Comparison of ENCODE assay signal across 31 cellular contexts in genomic region chr13:20448470-20448869, GRCh38.
"Had no signal": no experiment of that assay in that cellular context is flagged by ENCODE, and none has a peak within 500 bp of the region (broad histone marks: within the 10 kb centered on the region; RNA-seq: fewer than 3 reads in every experiment).

No MANE protein-coding gene starts in this region.

- H3K27ac Mint-ChIP-seq: natural killer cell; nephron; neural progenitor cell; progenitor cell of endocrine pancreas; stimulated activated memory B cell treated with anti-CD40 and anti-IgM and Interleukin-4, amounts not matched to agents 10 μg/mL and 1 μg/mL and 100 μg/mL, for 72 hours; stimulated activated naive CD8-positive, alpha-beta T cell treated with anti-CD3 and anti-CD28 coated beads, Interleukin-15, amount 100 ng/mL, for 72 hours; type B pancreatic cell had no signal

- H3K27me3 ChIP-seq: neural progenitor cell, ovary, spleen, suprapubic skin, testis, tibial artery, transverse colon, upper lobe of right lung, uterus had no signal

- H3K4me1 ChIP-seq: neural progenitor cell, parathyroid adenoma, psoas muscle, spleen, suprapubic skin, testis, tibial artery, upper lobe of right lung, uterus had no signal

- H3K36me3 ChIP-seq: neural progenitor cell, ovary, suprapubic skin, transverse colon, upper lobe of right lung, uterus had no signal

- H3K79me2 ChIP-seq: parathyroid adenoma had no signal

- H3K4me2 ChIP-seq: neural progenitor cell, smooth muscle cell had no signal

- H3K27me3 Mint-ChIP-seq: progenitor cell of endocrine pancreas; stimulated activated memory B cell treated with anti-CD40 and anti-IgM and Interleukin-4, amounts not matched to agents 10 μg/mL and 1 μg/mL and 100 μg/mL, for 72 hours; stimulated activated naive CD8-positive, alpha-beta T cell treated with anti-CD3 and anti-CD28 coated beads, Interleukin-15, amount 100 ng/mL, for 72 hours; type B pancreatic cell had no signal

- H3K4me3 ChIP-seq: neural progenitor cell, ovary, psoas muscle, skin epidermis, smooth muscle cell, spleen, suprapubic skin, testis, tibial artery, transverse colon, upper lobe of right lung, uterus had no signal

- ATAC-seq: natural killer cell; psoas muscle; right cardiac atrium; sciatic nerve; stimulated activated memory B cell treated with anti-CD40 and anti-IgM and Interleukin-4, amounts not matched to agents 10 μg/mL and 1 μg/mL and 100 μg/mL, for 72 hours; stimulated activated naive CD8-positive, alpha-beta T cell treated with anti-CD3 and anti-CD28 coated beads, Interleukin-15, amount 100 ng/mL, for 72 hours; stimulated activated naive CD8-positive, alpha-beta T cell treated with anti-CD3 and anti-CD28 coated beads, Interleukin-15, Interleukin-2, amounts not matched to agents 100 U/mL and 50 U/mL, for 24 hours; upper lobe of right lung had no signal

- DNase-seq: natural killer cell; occipital lobe; ovary; posterior cingulate gyrus; psoas muscle; right cardiac atrium; spleen; stimulated activated CD4-positive, alpha-beta T cell treated with anti-CD3 and anti-CD28 coated beads, Interleukin-12 subunit alpha, Interleukin-12 subunit beta, amount 100 ng/mL, for 4 hours; stimulated activated CD4-positive, alpha-beta T cell treated with anti-CD3 and anti-CD28 coated beads, Interleukin-1b, Interleukin-23, amount 100 ng/mL, for 48 hours; stimulated activated CD4-positive, alpha-beta T cell treated with anti-CD3 and anti-CD28 coated beads, Interleukin-4, amount 100 ng/mL, for 1 hour; stimulated activated CD4-positive, alpha-beta T cell treated with anti-CD3 and anti-CD28 coated beads, Interleukin-4, amount 100 ng/mL, for 4 hours; stimulated activated CD8-positive, alpha-beta memory T cell treated with anti-CD3 and anti-CD28 coated beads, Interleukin-4, amount 100 ng/mL, for 48 hours; stimulated activated naive CD4-positive, alpha-beta T cell; stimulated activated naive CD8-positive, alpha-beta T cell treated with anti-CD3 and anti-CD28 coated beads, Interleukin-15, amount 100 ng/mL, for 72 hours; stimulated activated naive CD8-positive, alpha-beta T cell treated with anti-CD3 and anti-CD28 coated beads, Interleukin-15, Interleukin-2, amounts not matched to agents 100 U/mL and 50 U/mL, for 24 hours; substantia nigra; testis; tibial artery; transverse colon; upper lobe of right lung; uterus had no signal

- H3K4me1 Mint-ChIP-seq: nephron, neural progenitor cell had no signal

- H3K9me3 ChIP-seq: ovary, testis had no signal

- H3K9ac ChIP-seq: neural progenitor cell, parathyroid adenoma had no signal

- H3K36me3 Mint-ChIP-seq: neural progenitor cell, type B pancreatic cell had no signal

- H3K4me3 Mint-ChIP-seq: natural killer cell; nephron; neural progenitor cell; stimulated activated memory B cell treated with anti-CD40 and anti-IgM and Interleukin-4, amounts not matched to agents 10 μg/mL and 1 μg/mL and 100 μg/mL, for 72 hours; stimulated activated naive CD8-positive, alpha-beta T cell treated with anti-CD3 and anti-CD28 coated beads, Interleukin-15, amount 100 ng/mL, for 72 hours; type B pancreatic cell had no signal

- H3K27ac ChIP-seq: neural progenitor cell, ovary, parathyroid adenoma, psoas muscle, skin epidermis, spleen, suprapubic skin, testis, tibial artery, transverse colon, upper lobe of right lung, uterus had no signal

- H2AFZ ChIP-seq: neural progenitor cell, parathyroid adenoma had no signal
